1 cellular context compared by ENCODE assay signal in the genomic region with DNA sequence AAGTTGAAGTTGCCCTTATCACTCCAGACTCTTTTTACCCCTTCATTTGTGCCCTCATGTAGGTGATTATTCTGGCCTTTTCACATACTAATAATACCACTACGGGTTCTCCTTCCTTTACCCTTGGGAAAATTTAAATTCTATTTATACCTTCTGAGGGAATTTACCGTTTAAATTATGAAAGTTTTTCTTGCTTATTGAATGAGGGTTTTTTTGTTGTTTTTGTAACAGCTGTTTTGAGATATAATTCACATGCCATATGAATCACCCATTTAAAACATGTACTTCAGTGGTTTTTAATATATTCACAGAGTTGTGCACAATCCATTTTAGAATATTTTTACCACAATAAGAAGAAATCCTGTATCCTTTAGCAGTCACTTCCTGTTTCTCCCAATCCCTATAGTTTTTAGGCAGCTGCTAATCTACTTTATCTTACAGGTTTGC.
TF ChIP-seq lines count a peak whose summit lies in the region.

No MANE protein-coding gene starts in this region.

TF ChIP-seq in GM12878, 131 proteins besides CTCF, POLR2A, EP300 and RAD21:
- peak in 1 of 2 experiments; percentile 24; a peak in 1 of 4 replicates for TF ChIP-seq IKZF2 (IDR thresholded peaks at IDR 0.05)
- no peak for TF ChIP-seq TBL1XR1 (IDR thresholded peaks at IDR 0.05; ENCODE audit: low read depth, low read length)
- peak; percentile 66 for TF ChIP-seq MEF2B (IDR thresholded peaks at IDR 0.05; ENCODE audit: partially characterized antibody, poor library complexity, severe bottlenecking)
- TF ChIP-seq, protein P1, sequence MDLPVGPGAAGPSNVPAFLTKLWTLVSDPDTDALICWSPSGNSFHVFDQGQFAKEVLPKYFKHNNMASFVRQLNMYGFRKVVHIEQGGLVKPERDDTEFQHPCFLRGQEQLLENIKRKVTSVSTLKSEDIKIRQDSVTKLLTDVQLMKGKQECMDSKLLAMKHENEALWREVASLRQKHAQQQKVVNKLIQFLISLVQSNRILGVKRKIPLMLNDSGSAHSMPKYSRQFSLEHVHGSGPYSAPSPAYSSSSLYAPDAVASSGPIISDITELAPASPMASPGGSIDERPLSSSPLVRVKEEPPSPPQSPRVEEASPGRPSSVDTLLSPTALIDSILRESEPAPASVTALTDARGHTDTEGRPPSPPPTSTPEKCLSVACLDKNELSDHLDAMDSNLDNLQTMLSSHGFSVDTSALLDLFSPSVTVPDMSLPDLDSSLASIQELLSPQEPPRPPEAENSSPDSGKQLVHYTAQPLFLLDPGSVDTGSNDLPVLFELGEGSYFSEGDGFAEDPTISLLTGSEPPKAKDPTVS (IDR thresholded peaks at IDR 0.05; ENCODE audit: low read depth, low read length): no peak
- TF ChIP-seq SPI1 (IDR thresholded peaks at IDR 0.05; ENCODE audit: borderline replicate concordance, insufficient read depth, low read depth, low read length): peak; percentile 32; the same call in 1 of the 2 replicates
- TF ChIP-seq FOXM1 (IDR thresholded peaks at IDR 0.05; ENCODE audit: low read depth, low read length): 0 out of 2 replicates have a peak, but pooled peaks have one; percentile 52
- 0 out of 2 replicates have a peak, but pooled peaks have one; percentile 17 for TF ChIP-seq JUNB (IDR thresholded peaks at IDR 0.05)
- TF ChIP-seq EGR1 (IDR thresholded peaks at IDR 0.05; ENCODE audit: borderline replicate concordance in 1 of 2, low read depth in 2 of 2, low read length in 2 of 2): no peak
- TF ChIP-seq NFIC (IDR thresholded peaks at IDR 0.05; ENCODE audit: low read depth, low read length): peak; percentile 66
- TF ChIP-seq RUNX3 (IDR thresholded peaks at IDR 0.05; ENCODE audit: low read length): peak; percentile 33; the same call in 1 of the 2 replicates
- TF ChIP-seq, protein P2, sequence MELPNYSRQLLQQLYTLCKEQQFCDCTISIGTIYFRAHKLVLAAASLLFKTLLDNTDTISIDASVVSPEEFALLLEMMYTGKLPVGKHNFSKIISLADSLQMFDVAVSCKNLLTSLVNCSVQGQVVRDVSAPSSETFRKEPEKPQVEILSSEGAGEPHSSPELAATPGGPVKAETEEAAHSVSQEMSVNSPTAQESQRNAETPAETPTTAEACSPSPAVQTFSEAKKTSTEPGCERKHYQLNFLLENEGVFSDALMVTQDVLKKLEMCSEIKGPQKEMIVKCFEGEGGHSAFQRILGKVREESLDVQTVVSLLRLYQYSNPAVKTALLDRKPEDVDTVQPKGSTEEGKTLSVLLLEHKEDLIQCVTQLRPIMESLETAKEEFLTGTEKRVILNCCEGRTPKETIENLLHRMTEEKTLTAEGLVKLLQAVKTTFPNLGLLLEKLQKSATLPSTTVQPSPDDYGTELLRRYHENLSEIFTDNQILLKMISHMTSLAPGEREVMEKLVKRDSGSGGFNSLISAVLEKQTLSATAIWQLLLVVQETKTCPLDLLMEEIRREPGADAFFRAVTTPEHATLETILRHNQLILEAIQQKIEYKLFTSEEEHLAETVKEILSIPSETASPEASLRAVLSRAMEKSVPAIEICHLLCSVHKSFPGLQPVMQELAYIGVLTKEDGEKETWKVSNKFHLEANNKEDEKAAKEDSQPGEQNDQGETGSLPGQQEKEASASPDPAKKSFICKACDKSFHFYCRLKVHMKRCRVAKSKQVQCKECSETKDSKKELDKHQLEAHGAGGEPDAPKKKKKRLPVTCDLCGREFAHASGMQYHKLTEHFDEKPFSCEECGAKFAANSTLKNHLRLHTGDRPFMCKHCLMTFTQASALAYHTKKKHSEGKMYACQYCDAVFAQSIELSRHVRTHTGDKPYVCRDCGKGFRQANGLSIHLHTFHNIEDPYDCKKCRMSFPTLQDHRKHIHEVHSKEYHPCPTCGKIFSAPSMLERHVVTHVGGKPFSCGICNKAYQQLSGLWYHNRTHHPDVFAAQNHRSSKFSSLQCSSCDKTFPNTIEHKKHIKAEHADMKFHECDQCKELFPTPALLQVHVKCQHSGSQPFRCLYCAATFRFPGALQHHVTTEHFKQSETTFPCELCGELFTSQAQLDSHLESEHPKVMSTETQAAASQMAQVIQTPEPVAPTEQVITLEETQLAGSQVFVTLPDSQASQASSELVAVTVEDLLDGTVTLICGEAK (IDR thresholded peaks at IDR 0.05; ENCODE audit: borderline replicate concordance): no peak
- TF ChIP-seq, protein P3, sequence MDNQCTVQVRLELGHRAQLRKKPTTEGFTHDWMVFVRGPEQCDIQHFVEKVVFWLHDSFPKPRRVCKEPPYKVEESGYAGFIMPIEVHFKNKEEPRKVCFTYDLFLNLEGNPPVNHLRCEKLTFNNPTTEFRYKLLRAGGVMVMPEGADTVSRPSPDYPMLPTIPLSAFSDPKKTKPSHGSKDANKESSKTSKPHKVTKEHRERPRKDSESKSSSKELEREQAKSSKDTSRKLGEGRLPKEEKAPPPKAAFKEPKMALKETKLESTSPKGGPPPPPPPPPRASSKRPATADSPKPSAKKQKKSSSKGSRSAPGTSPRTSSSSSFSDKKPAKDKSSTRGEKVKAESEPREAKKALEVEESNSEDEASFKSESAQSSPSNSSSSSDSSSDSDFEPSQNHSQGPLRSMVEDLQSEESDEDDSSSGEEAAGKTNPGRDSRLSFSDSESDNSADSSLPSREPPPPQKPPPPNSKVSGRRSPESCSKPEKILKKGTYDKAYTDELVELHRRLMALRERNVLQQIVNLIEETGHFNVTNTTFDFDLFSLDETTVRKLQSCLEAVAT (IDR thresholded peaks at IDR 0.05): no peak
- TF ChIP-seq, protein P4, sequence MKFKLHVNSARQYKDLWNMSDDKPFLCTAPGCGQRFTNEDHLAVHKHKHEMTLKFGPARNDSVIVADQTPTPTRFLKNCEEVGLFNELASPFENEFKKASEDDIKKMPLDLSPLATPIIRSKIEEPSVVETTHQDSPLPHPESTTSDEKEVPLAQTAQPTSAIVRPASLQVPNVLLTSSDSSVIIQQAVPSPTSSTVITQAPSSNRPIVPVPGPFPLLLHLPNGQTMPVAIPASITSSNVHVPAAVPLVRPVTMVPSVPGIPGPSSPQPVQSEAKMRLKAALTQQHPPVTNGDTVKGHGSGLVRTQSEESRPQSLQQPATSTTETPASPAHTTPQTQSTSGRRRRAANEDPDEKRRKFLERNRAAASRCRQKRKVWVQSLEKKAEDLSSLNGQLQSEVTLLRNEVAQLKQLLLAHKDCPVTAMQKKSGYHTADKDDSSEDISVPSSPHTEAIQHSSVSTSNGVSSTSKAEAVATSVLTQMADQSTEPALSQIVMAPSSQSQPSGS (IDR thresholded peaks at IDR 0.05; ENCODE audit: low read length): peak; percentile 48; the same call in 1 of the 2 replicates
- TF ChIP-seq MEF2A (IDR thresholded peaks at IDR 0.05; ENCODE audit: insufficient read depth, low read depth, low read length): 0 out of 2 replicates have a peak, but pooled peaks have one; percentile 54
